Comparison of ENCODE assay signal across 1 cellular context in the genomic region with DNA sequence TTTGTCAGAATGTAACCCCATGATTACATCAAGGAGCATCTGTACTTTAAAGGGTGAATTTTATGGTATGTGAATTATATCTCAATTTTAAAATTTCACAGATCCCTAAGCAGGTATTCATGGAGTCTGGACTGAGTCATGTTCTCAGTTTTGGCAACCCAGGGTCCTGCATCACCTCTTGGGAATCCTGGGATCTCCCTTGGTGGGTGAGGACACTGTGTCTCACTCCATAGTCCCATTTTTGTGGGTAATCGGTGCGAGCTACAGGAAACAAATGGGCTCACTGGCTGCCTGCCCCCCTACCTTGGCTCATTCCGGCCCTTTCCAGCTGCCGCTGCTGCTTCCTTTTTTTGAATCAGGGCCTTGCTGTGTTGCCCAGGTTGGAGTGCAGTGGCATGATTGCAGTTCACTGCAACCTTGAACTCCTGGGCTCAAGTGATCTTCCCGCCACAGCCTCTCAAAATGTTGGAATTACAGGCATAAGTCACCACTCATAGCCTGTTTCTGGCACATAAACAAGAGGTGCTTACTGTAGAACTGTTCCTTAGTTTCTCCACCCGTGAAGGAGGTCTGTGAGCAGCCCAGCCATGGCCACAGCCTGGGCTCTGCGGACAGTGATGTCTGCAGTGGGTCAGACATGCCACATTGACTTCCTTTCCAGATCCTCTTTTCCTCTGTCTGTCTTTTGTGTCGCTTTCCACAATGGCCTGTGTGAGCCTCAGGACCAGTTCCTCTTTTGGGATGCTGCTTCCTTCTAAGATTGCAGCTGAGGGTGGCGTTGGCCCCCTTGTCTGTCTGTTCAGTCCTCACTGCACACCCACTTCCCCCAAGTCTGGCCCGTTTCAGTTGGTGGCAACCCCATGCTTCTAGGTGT.
TF ChIP-seq lines count a peak whose summit lies in the region.

No MANE protein-coding gene starts in this region.

TF ChIP-seq in IMR-90, 13 proteins besides CTCF, POLR2A, EP300 and RAD21 (continued from another document):
- TF ChIP-seq, protein P1, sequence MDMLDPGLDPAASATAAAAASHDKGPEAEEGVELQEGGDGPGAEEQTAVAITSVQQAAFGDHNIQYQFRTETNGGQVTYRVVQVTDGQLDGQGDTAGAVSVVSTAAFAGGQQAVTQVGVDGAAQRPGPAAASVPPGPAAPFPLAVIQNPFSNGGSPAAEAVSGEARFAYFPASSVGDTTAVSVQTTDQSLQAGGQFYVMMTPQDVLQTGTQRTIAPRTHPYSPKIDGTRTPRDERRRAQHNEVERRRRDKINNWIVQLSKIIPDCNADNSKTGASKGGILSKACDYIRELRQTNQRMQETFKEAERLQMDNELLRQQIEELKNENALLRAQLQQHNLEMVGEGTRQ (IDR thresholded peaks at IDR 0.05; ENCODE audit: low read depth, low read length) = no peak
